23 cellular contexts compared by ENCODE assay signal in genomic region chr3:166284994-166285393, GRCh38.
DNase-seq lines count a peak whose midpoint lies in the region; ATAC-seq, FAIRE-seq and TF ChIP-seq lines count a peak whose summit lies in the region.
"Had no signal": no experiment of that assay in that cellular context is flagged by ENCODE, and none has a peak within 500 bp of the region (broad histone marks: within the 10 kb centered on the region; RNA-seq: fewer than 3 reads in every experiment).

No MANE protein-coding gene starts in this region.

- no peaks in the 10 kb centered on the region; the same call in 1 of the 2 replicates for H3K9me2 ChIP-seq in Karpas-422 (replicated peaks; ENCODE audit: insufficient read depth, low read length)

- no peaks in the 10 kb centered on the region for H3K79me1 ChIP-seq in neuronal stem cell (ENCODE audit: low read depth, low read length)

- H3K36me3 ChIP-seq in bronchial epithelial cell (ENCODE audit: control insufficient read depth, insufficient read depth, low read length), result no peaks in the 10 kb centered on the region
- no peaks in the 10 kb centered on the region for H3K36me3 ChIP-seq in neuronal stem cell (replicated peaks in 1 of 2; ENCODE audit: control insufficient read depth in 2 of 2, insufficient read depth in 2 of 2, low read length in 2 of 2)
- H3K36me3 ChIP-seq in Karpas-422 (ENCODE audit: insufficient read depth, low read length), result no peaks in the 10 kb centered on the region
- H3K36me3 ChIP-seq: BLaER1, neutrophil, tibial nerve had no signal

- H3K18ac ChIP-seq in neuronal stem cell (ENCODE audit: low read length), result no peak overlapping the region

- FAIRE-seq in bronchial epithelial cell (lab: Jason Lieb, UNC), result no peak

- H3K27ac ChIP-seq in neuronal stem cell (replicated peaks; ENCODE audit: low read length), result no peak overlapping the region
- H3K27ac ChIP-seq in Karpas-422 (ENCODE audit: low read length), result no peak overlapping the region
- H3K27ac ChIP-seq: BLaER1, neutrophil, tibial nerve had no signal

- no peaks in the 10 kb centered on the region for H3K9me3 ChIP-seq in neuronal stem cell (replicated peaks in 1 of 2; ENCODE audit: control insufficient read depth in 2 of 2, insufficient read depth in 1 of 2, low read depth in 1 of 2, low read length in 2 of 2)
- no peaks in the 10 kb centered on the region; the same call in 1 of the 2 replicates for H3K9me3 ChIP-seq in Karpas-422 (ENCODE audit: low read length)
- H3K9me3 ChIP-seq: BLaER1, neutrophil, tibial nerve had no signal

- H4K8ac ChIP-seq in neuronal stem cell (ENCODE audit: low read depth, low read length), result no peak overlapping the region

- H3K9ac ChIP-seq in neuronal stem cell (ENCODE audit: low read depth, low read length, poor library complexity), result no peak overlapping the region
- no peak overlapping the region for H3K9ac ChIP-seq in Karpas-422 (ENCODE audit: low read length)
- H3K9ac ChIP-seq: BLaER1 had no signal

- no peak overlapping the region for H4K91ac ChIP-seq in neuronal stem cell (ENCODE audit: low read depth, low read length, poor library complexity)

- H2AK5ac ChIP-seq in neuronal stem cell (ENCODE audit: low read depth, low read length), result no peak overlapping the region

- no peak overlapping the region for H2BK5ac ChIP-seq in neuronal stem cell (ENCODE audit: low read length)

- H2AFZ ChIP-seq in neuronal stem cell (ENCODE audit: low read length) (peak overlapping the region; percentile 59), Karpas-422 (ENCODE audit: low read length) (no peak overlapping the region)

- H2BK15ac ChIP-seq in neuronal stem cell (ENCODE audit: low read length), result no peak overlapping the region

- no peak overlapping the region for H2BK120ac ChIP-seq in neuronal stem cell (ENCODE audit: low read depth, low read length)

- H2BK12ac ChIP-seq in neuronal stem cell (ENCODE audit: low read length), result no peak overlapping the region

- TF ChIP-seq CTCF in bronchial epithelial cell (IDR thresholded peaks at IDR 0.05; ENCODE audit: insufficient read depth, low read length, severe bottlenecking), result no peak

- ATAC-seq in GM19395 (IDR thresholded peaks at IDR 0.05; ENCODE audit: unreplicated experiment), result no peak
- ATAC-seq: left colon had no signal

- no peaks in the 10 kb centered on the region for H3K79me2 ChIP-seq in Karpas-422 (ENCODE audit: low read length)

- H3K4ac ChIP-seq in neuronal stem cell (ENCODE audit: low read length), result no peak overlapping the region

- H3K27me3 ChIP-seq in bronchial epithelial cell (ENCODE audit: control insufficient read depth, insufficient read depth, low read length) (no peaks in the 10 kb centered on the region), neuronal stem cell (ENCODE audit: control insufficient read depth in 3 of 3, insufficient read depth in 3 of 3, low read depth in 1 of 3, low read length in 3 of 3) (no peaks in the 10 kb centered on the region), Karpas-422 (ENCODE audit: low read length) (no peaks in the 10 kb centered on the region)
- H3K27me3 ChIP-seq: BLaER1, neutrophil, tibial nerve had no signal

- H3K23ac ChIP-seq in neuronal stem cell (ENCODE audit: low read depth, low read length, poor library complexity), result no peak overlapping the region

- peak; percentile 5 for DNase-seq in SIG-M5 treated with dmso at 0.1 percent for 504 hours (lab: John Stamatoyannopoulos, UW; ENCODE audit: unreplicated experiment)
- no peak for DNase-seq in SIG-M5 (lab: John Stamatoyannopoulos, UW)
- peak; percentile 57 for DNase-seq in OCI-M1 (lab: John Stamatoyannopoulos, UW)
- peak; percentile 88 for DNase-seq in bronchial epithelial cell (ENCODE audit: low read depth)
- DNase-seq in neuronal stem cell (ENCODE audit: low spot score), result no peak
- no peak for DNase-seq in epidermal melanocyte (ENCODE audit: insufficient read length, low spot score)
- no peak for DNase-seq in Karpas-422
- DNase-seq: 8988T; effector CD4-positive, alpha-beta T cell; foreskin melanocyte; HFFc6; left colon; NCI-H1092 treated with DMSO at 0.1 percent for 48 hours; NCI-H2081 treated with DMSO at 0.1 percent for 48 hours; NCI-H524 treated with DMSO at 0.1 percent for 48 hours; retina; stimulated activated CD4-positive, alpha-beta T cell treated with anti-CD3 and anti-CD28 coated beads, Interleukin-15, amount 100 ng/mL, for 24 hours; stimulated activated naive CD4-positive, alpha-beta T cell treated with Interleukin-2 at 50 U/mL for 16 hours; T1000 had no signal

- no peaks in the 10 kb centered on the region for H4K20me1 ChIP-seq in Karpas-422 (ENCODE audit: insufficient read depth, low read depth, low read length)
- H4K20me1 ChIP-seq: BLaER1 had no signal

- no CpG with 5 or more reads among the region's 1 CpG for WGBS in neuronal stem cell (ENCODE audit: extremely low coverage in 2 of 2, insufficient read length in 2 of 2, insufficient replicate concordance in 1 of 2), 2 donors

- no peak overlapping the region for H3K4me3 ChIP-seq in bronchial epithelial cell (ENCODE audit: low read depth, low read length)
- no peak overlapping the region for H3K4me3 ChIP-seq in neuronal stem cell (ENCODE audit: low read length in 2 of 2)
- H3K4me3 ChIP-seq in Karpas-422 (ENCODE audit: low read length), result no peak overlapping the region
- H3K4me3 ChIP-seq: BLaER1, tibial nerve had no signal

- no peak overlapping the region for H3K14ac ChIP-seq in neuronal stem cell (ENCODE audit: low read length)

- no peak overlapping the region for H3K4me2 ChIP-seq in neuronal stem cell (ENCODE audit: insufficient read depth, low read length, poor library complexity, severe bottlenecking)
- no peak overlapping the region for H3K4me2 ChIP-seq in Karpas-422 (ENCODE audit: low read depth, low read length, poor library complexity, severe bottlenecking)
- H3K4me2 ChIP-seq: BLaER1 had no signal

- peaks cover 0 to 11% of the 10 kb centered on the region in 2 donors for H3K4me1 ChIP-seq in neuronal stem cell (ENCODE audit: control insufficient read depth in 2 of 2, insufficient read depth in 1 of 2, low read depth in 1 of 2, low read length in 2 of 2)
- no peaks in the 10 kb centered on the region for H3K4me1 ChIP-seq in Karpas-422 (ENCODE audit: low read length)
- H3K4me1 ChIP-seq: BLaER1, tibial nerve had no signal

Comparison
In these comparisons a context has a peak if more than half of its experiments do, and no peak if none do; other contexts are left out.
1. DNase-seq: peak in SIG-M5 treated with dmso at 0.1 percent for 504 hours (single experiment), OCI-M1 (single experiment) and bronchial epithelial cell (single experiment); none in SIG-M5 (single experiment), neuronal stem cell (single experiment), epidermal melanocyte (single experiment) and Karpas-422 (single experiment).